ENCODE assay signal across 29 cellular contexts in the genomic region with DNA sequence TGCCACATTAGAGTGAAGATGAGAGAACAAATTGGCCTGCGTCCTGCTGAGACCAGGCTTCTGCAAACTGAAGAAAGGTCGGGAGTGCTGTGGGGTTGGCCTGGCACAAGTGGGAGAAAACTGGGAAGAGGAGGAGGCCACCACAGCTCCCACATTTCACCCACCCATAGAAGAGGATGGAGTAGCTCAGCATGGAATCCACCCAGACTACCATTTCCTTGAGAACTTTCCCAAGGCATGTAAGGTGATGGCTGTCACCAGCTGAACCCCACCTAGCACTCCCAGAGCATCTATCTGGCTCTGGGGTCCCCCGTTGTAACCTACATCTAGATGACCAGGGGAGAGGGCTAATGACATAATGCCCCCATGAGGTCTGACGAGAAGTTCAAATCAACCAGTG.
"Had no signal": no experiment of that assay in that cellular context is flagged by ENCODE, and none has a peak within 500 bp of the region (broad histone marks: within the 10 kb centered on the region; RNA-seq: fewer than 3 reads in every experiment).

No MANE protein-coding gene starts in this region.

- H3K36me3 ChIP-seq: MG63 had no signal

- H3K9me3 ChIP-seq: MG63 had no signal

- H3K27ac ChIP-seq: KMS-11 had no signal

- H3K4me2 ChIP-seq: KMS-11 had no signal

- H3K4me3 ChIP-seq: MG63 had no signal

- H3K27me3 ChIP-seq: MG63 had no signal

- DNase-seq: Karpas-422, Kasumi-1, KBM-7, KG1, MG63, MM.1S, MV-4-11, NCI-H1048, NCI-H1092, NCI-H1092 treated with DMSO at 0.1 percent for 48 hours, NCI-H146, NCI-H1694, NCI-H1694 treated with DMSO at 0.1 percent for 48 hours, NCI-H187, NCI-H187 treated with DMSO at 0.1 percent for 48 hours, NCI-H1930, NCI-H2029, NCI-H2029 treated with DMSO at 0.1 percent for 48 hours, NCI-H2081 treated with DMSO at 0.1 percent for 48 hours, NCI-H2107, NCI-H2171, NCI-H2171 treated with DMSO at 0.1 percent for 48 hours, NCI-H2227 treated with DMSO at 0.1 percent for 48 hours, NCI-H226, NCI-H345, NCI-H446, NCI-H446 treated with DMSO at 0.1 percent for 48 hours, NCI-H510A had no signal
